Comparison of ENCODE assay signal across 5 cellular contexts in genomic region chr16:88511911-88512310, GRCh38.
"Had no signal": no experiment of that assay in that cellular context is flagged by ENCODE, and none has a peak within 500 bp of the region (broad histone marks: within the 10 kb centered on the region; RNA-seq: fewer than 3 reads in every experiment).

No MANE protein-coding gene starts in this region.

- H3K4me3 Mint-ChIP-seq: GM23338, H9 had no signal

- H3K4me3 ChIP-seq: GM23338, K562 had no signal

- H3K9me3 Mint-ChIP-seq: GM23338, H9 had no signal

- H2AFZ ChIP-seq: GM23338 had no signal

- H3K4me2 ChIP-seq: GM23338 had no signal

- DNase-seq: H9, HCEC 1CT, IMR-90 had no signal

- H3K27ac Mint-ChIP-seq: GM23338, H9 had no signal
